4 cellular contexts compared by ENCODE assay signal in genomic region chr11:44128729-44129128, GRCh38.
"Had no signal": no experiment of that assay in that cellular context is flagged by ENCODE, and none has a peak within 500 bp of the region (broad histone marks: within the 10 kb centered on the region; RNA-seq: fewer than 3 reads in every experiment).

No MANE protein-coding gene starts in this region.

- H3K27me3 Mint-ChIP-seq: IgD-negative memory B cell had no signal

- H3K27ac Mint-ChIP-seq: GM23338, H9, IgD-negative memory B cell had no signal

- DNase-seq: H9, HCEC 1CT had no signal

- ATAC-seq: GM23338 had no signal

- H3K4me3 Mint-ChIP-seq: GM23338, H9, IgD-negative memory B cell had no signal

- H3K9me3 Mint-ChIP-seq: GM23338, H9, IgD-negative memory B cell had no signal

- H3K4me1 Mint-ChIP-seq: GM23338, IgD-negative memory B cell had no signal
